ENCODE assay signal across 1 cellular context in the genomic region with DNA sequence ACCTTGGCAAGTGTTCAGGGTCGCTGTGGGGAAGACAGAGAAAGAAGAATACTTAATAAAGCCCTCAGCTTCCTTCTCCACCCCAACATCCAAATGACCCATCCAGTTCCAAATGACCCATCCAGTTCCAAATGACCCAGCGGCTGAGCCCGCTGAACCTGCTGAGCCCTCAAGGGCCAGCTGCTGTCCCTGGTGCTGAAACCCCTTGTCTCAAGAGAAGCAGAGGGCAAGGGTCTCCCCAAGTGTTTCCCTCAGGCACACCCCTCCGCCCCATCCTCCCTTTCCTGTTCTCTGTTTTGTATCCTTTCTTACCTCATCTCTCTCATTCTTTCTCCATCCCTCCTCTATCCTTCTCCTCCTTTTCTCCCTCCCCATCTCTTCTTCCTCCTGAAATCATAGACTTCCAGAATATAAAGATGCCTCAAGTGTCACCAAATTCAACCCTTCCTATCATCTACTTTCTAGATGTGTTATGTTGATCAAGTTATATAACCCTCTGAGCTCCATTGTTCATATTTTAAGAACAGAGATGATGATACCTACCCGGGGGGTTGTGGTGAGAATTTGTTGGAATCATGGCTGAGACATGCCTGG.
A peak's percentile ranks its signal among the peaks of the same experiment; 100 is the strongest.
TF ChIP-seq lines count a peak whose summit lies in the region.

No MANE protein-coding gene starts in this region.

TF ChIP-seq in K562, 482 proteins besides CTCF, POLR2A, EP300 and RAD21 (continued from another document and continues in another):
- TF ChIP-seq, protein P1, sequence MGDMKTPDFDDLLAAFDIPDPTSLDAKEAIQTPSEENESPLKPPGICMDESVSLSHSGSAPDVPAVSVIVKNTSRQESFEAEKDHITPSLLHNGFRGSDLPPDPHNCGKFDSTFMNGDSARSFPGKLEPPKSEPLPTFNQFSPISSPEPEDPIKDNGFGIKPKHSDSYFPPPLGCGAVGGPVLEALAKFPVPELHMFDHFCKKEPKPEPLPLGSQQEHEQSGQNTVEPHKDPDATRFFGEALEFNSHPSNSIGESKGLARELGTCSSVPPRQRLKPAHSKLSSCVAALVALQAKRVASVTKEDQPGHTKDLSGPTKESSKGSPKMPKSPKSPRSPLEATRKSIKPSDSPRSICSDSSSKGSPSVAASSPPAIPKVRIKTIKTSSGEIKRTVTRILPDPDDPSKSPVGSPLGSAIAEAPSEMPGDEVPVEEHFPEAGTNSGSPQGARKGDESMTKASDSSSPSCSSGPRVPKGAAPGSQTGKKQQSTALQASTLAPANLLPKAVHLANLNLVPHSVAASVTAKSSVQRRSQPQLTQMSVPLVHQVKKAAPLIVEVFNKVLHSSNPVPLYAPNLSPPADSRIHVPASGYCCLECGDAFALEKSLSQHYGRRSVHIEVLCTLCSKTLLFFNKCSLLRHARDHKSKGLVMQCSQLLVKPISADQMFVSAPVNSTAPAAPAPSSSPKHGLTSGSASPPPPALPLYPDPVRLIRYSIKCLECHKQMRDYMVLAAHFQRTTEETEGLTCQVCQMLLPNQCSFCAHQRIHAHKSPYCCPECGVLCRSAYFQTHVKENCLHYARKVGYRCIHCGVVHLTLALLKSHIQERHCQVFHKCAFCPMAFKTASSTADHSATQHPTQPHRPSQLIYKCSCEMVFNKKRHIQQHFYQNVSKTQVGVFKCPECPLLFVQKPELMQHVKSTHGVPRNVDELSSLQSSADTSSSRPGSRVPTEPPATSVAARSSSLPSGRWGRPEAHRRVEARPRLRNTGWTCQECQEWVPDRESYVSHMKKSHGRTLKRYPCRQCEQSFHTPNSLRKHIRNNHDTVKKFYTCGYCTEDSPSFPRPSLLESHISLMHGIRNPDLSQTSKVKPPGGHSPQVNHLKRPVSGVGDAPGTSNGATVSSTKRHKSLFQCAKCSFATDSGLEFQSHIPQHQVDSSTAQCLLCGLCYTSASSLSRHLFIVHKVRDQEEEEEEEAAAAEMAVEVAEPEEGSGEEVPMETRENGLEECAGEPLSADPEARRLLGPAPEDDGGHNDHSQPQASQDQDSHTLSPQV (IDR thresholded peaks at IDR 0.05): no peak
- TF ChIP-seq NCOA2 (IDR thresholded peaks at IDR 0.05; ENCODE audit: partially characterized antibody in 2 of 2) (no peak), KLF6 (CRISPR knock-in tag; IDR thresholded peaks at IDR 0.05; ENCODE audit: borderline replicate concordance) (no peak), TCF7L2 (IDR thresholded peaks at IDR 0.05; ENCODE audit: low read depth, low read length) (no peak), SUPT5H (IDR thresholded peaks at IDR 0.05) (no peak), SMAD4 (CRISPR knock-in tag; conservative IDR thresholded peaks at IDR 0.05) (0 out of 2 replicates have a peak, but pooled peaks have one; percentile 29), PPARD (CRISPR knock-in tag; IDR thresholded peaks at IDR 0.05) (no peak), ZNF311 (CRISPR knock-in tag; IDR thresholded peaks at IDR 0.05) (no peak), ZNF780A (CRISPR knock-in tag; IDR thresholded peaks at IDR 0.05) (no peak), RBBP5 (IDR thresholded peaks at IDR 0.05; ENCODE audit: borderline replicate concordance, insufficient read depth, low read length, poor library complexity, severe bottlenecking) (no peak), MIER1 (IDR thresholded peaks at IDR 0.05; ENCODE audit: low read depth) (peak; percentile 96), NCOR1 (IDR thresholded peaks at IDR 0.05) (no peak), KAT2B (IDR thresholded peaks at IDR 0.05; ENCODE audit: low read depth, low read length) (no peak), MTA3 (IDR thresholded peaks at IDR 0.05; ENCODE audit: borderline replicate concordance) (no peak), BRF1 (IDR thresholded peaks at IDR 0.05; ENCODE audit: borderline replicate concordance, extremely low read depth, insufficient read length) (no peak), PRMT5 (CRISPR knock-in tag; IDR thresholded peaks at IDR 0.05) (peak; percentile 81; the same call in 1 of the 2 replicates), SPI1 (IDR thresholded peaks at IDR 0.05; ENCODE audit: borderline replicate concordance, low read depth, low read length) (no peak), ZNF224 (CRISPR knock-in tag; IDR thresholded peaks at IDR 0.05) (no peak), ZNF77 (CRISPR knock-in tag; IDR thresholded peaks at IDR 0.05) (no peak), POLR3A (IDR thresholded peaks at IDR 0.05; ENCODE audit: borderline replicate concordance, extremely low read depth, insufficient read depth, insufficient read length) (no peak), EZH2 (IDR thresholded peaks at IDR 0.05; ENCODE audit: borderline replicate concordance, low read depth, low read length) (no peak), SREBF2 (CRISPR knock-in tag; IDR thresholded peaks at IDR 0.05) (no peak), RNF2 (IDR thresholded peaks at IDR 0.05) (no peak)
- TF ChIP-seq, protein P2, sequence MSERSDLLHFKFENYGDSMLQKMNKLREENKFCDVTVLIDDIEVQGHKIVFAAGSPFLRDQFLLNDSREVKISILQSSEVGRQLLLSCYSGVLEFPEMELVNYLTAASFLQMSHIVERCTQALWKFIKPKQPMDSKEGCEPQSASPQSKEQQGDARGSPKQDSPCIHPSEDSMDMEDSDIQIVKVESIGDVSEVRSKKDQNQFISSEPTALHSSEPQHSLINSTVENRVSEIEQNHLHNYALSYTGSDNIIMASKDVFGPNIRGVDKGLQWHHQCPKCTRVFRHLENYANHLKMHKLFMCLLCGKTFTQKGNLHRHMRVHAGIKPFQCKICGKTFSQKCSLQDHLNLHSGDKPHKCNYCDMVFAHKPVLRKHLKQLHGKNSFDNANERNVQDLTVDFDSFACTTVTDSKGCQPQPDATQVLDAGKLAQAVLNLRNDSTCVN (CRISPR knock-in tag; IDR thresholded peaks at IDR 0.05): no peak
- TF ChIP-seq, protein P3, sequence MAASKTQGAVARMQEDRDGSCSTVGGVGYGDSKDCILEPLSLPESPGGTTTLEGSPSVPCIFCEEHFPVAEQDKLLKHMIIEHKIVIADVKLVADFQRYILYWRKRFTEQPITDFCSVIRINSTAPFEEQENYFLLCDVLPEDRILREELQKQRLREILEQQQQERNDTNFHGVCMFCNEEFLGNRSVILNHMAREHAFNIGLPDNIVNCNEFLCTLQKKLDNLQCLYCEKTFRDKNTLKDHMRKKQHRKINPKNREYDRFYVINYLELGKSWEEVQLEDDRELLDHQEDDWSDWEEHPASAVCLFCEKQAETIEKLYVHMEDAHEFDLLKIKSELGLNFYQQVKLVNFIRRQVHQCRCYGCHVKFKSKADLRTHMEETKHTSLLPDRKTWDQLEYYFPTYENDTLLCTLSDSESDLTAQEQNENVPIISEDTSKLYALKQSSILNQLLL (CRISPR knock-in tag; IDR thresholded peaks at IDR 0.05; ENCODE audit: borderline replicate concordance): no peak
- TF ChIP-seq, protein P4, sequence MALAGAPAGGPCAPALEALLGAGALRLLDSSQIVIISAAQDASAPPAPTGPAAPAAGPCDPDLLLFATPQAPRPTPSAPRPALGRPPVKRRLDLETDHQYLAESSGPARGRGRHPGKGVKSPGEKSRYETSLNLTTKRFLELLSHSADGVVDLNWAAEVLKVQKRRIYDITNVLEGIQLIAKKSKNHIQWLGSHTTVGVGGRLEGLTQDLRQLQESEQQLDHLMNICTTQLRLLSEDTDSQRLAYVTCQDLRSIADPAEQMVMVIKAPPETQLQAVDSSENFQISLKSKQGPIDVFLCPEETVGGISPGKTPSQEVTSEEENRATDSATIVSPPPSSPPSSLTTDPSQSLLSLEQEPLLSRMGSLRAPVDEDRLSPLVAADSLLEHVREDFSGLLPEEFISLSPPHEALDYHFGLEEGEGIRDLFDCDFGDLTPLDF (CRISPR knock-in tag; IDR thresholded peaks at IDR 0.05): no peak
- TF ChIP-seq, protein P5, sequence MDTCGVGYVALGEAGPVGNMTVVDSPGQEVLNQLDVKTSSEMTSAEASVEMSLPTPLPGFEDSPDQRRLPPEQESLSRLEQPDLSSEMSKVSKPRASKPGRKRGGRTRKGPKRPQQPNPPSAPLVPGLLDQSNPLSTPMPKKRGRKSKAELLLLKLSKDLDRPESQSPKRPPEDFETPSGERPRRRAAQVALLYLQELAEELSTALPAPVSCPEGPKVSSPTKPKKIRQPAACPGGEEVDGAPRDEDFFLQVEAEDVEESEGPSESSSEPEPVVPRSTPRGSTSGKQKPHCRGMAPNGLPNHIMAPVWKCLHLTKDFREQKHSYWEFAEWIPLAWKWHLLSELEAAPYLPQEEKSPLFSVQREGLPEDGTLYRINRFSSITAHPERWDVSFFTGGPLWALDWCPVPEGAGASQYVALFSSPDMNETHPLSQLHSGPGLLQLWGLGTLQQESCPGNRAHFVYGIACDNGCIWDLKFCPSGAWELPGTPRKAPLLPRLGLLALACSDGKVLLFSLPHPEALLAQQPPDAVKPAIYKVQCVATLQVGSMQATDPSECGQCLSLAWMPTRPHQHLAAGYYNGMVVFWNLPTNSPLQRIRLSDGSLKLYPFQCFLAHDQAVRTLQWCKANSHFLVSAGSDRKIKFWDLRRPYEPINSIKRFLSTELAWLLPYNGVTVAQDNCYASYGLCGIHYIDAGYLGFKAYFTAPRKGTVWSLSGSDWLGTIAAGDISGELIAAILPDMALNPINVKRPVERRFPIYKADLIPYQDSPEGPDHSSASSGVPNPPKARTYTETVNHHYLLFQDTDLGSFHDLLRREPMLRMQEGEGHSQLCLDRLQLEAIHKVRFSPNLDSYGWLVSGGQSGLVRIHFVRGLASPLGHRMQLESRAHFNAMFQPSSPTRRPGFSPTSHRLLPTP (IDR thresholded peaks at IDR 0.05; ENCODE audit: borderline replicate concordance, extremely low read depth, insufficient read length): no peak
- TF ChIP-seq, protein P6, sequence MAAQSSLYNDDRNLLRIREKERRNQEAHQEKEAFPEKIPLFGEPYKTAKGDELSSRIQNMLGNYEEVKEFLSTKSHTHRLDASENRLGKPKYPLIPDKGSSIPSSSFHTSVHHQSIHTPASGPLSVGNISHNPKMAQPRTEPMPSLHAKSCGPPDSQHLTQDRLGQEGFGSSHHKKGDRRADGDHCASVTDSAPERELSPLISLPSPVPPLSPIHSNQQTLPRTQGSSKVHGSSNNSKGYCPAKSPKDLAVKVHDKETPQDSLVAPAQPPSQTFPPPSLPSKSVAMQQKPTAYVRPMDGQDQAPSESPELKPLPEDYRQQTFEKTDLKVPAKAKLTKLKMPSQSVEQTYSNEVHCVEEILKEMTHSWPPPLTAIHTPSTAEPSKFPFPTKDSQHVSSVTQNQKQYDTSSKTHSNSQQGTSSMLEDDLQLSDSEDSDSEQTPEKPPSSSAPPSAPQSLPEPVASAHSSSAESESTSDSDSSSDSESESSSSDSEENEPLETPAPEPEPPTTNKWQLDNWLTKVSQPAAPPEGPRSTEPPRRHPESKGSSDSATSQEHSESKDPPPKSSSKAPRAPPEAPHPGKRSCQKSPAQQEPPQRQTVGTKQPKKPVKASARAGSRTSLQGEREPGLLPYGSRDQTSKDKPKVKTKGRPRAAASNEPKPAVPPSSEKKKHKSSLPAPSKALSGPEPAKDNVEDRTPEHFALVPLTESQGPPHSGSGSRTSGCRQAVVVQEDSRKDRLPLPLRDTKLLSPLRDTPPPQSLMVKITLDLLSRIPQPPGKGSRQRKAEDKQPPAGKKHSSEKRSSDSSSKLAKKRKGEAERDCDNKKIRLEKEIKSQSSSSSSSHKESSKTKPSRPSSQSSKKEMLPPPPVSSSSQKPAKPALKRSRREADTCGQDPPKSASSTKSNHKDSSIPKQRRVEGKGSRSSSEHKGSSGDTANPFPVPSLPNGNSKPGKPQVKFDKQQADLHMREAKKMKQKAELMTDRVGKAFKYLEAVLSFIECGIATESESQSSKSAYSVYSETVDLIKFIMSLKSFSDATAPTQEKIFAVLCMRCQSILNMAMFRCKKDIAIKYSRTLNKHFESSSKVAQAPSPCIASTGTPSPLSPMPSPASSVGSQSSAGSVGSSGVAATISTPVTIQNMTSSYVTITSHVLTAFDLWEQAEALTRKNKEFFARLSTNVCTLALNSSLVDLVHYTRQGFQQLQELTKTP (IDR thresholded peaks at IDR 0.05; ENCODE audit: low read depth in 1 of 2, partially characterized antibody in 2 of 2): peak in 1 of 2 experiments; percentile 86
- TF ChIP-seq, protein P7, sequence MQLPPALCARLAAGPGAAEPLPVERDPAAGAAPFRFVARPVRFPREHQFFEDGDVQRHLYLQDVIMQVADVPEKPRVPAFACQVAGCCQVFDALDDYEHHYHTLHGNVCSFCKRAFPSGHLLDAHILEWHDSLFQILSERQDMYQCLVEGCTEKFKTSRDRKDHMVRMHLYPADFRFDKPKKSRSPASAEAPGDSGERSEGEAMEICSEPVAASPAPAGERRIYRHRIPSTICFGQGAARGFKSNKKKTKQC (CRISPR knock-in tag; IDR thresholded peaks at IDR 0.05): 0 out of 2 replicates have a peak, but pooled peaks have one; percentile 42
- TF ChIP-seq, protein P8, sequence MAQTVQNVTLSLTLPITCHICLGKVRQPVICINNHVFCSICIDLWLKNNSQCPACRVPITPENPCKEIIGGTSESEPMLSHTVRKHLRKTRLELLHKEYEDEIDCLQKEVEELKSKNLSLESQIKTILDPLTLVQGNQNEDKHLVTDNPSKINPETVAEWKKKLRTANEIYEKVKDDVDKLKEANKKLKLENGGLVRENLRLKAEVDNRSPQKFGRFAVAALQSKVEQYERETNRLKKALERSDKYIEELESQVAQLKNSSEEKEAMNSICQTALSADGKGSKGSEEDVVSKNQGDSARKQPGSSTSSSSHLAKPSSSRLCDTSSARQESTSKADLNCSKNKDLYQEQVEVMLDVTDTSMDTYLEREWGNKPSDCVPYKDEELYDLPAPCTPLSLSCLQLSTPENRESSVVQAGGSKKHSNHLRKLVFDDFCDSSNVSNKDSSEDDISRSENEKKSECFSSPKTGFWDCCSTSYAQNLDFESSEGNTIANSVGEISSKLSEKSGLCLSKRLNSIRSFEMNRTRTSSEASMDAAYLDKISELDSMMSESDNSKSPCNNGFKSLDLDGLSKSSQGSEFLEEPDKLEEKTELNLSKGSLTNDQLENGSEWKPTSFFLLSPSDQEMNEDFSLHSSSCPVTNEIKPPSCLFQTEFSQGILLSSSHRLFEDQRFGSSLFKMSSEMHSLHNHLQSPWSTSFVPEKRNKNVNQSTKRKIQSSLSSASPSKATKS (CRISPR knock-in tag; IDR thresholded peaks at IDR 0.05): no peak
- TF ChIP-seq, protein P9, sequence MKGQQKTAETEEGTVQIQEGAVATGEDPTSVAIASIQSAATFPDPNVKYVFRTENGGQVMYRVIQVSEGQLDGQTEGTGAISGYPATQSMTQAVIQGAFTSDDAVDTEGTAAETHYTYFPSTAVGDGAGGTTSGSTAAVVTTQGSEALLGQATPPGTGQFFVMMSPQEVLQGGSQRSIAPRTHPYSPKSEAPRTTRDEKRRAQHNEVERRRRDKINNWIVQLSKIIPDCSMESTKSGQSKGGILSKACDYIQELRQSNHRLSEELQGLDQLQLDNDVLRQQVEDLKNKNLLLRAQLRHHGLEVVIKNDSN (CRISPR knock-in tag; IDR thresholded peaks at IDR 0.05): no peak
- TF ChIP-seq, protein P10, sequence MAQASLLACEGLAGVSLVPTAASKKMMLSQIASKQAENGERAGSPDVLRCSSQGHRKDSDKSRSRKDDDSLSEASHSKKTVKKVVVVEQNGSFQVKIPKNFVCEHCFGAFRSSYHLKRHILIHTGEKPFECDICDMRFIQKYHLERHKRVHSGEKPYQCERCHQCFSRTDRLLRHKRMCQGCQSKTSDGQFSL (CRISPR knock-in tag; IDR thresholded peaks at IDR 0.05): no peak
- TF ChIP-seq, protein P10 (tag; IDR thresholded peaks at IDR 0.05): no peak
- TF ChIP-seq, protein P11, sequence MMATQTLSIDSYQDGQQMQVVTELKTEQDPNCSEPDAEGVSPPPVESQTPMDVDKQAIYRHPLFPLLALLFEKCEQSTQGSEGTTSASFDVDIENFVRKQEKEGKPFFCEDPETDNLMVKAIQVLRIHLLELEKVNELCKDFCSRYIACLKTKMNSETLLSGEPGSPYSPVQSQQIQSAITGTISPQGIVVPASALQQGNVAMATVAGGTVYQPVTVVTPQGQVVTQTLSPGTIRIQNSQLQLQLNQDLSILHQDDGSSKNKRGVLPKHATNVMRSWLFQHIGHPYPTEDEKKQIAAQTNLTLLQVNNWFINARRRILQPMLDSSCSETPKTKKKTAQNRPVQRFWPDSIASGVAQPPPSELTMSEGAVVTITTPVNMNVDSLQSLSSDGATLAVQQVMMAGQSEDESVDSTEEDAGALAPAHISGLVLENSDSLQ (IDR thresholded peaks at IDR 0.05): no peak
